1 cellular context compared by ENCODE assay signal in genomic region chr1:23422313-23422877, GRCh38.
TF ChIP-seq lines count a peak whose summit lies in the region.

No MANE protein-coding gene starts in this region.

TF ChIP-seq in WTC11, 78 proteins besides CTCF, POLR2A, EP300 and RAD21:
- TF ChIP-seq ZNF512 (CRISPR knock-in tag; IDR thresholded peaks at IDR 0.05; ENCODE audit: borderline replicate concordance) (no peak), CBFB (CRISPR knock-in tag; IDR thresholded peaks at IDR 0.05; ENCODE audit: low read depth) (no peak), PREB (CRISPR knock-in tag; IDR thresholded peaks at IDR 0.05; ENCODE audit: borderline replicate concordance) (no peak), MXD4 (CRISPR knock-in tag; IDR thresholded peaks at IDR 0.05; ENCODE audit: borderline replicate concordance) (no peak), NFYB (CRISPR knock-in tag; conservative IDR thresholded peaks at IDR 0.05; ENCODE audit: low read depth) (no peak), FOXK1 (CRISPR knock-in tag; IDR thresholded peaks at IDR 0.05) (no peak), ZNF263 (CRISPR knock-in tag; IDR thresholded peaks at IDR 0.05; ENCODE audit: low read depth) (no peak), AFF4 (CRISPR knock-in tag; IDR thresholded peaks at IDR 0.05; ENCODE audit: borderline replicate concordance) (no peak), ZNF396 (CRISPR knock-in tag; IDR thresholded peaks at IDR 0.05; ENCODE audit: borderline replicate concordance) (no peak), ATF6 (CRISPR knock-in tag; IDR thresholded peaks at IDR 0.05) (no peak), ELF4 (CRISPR knock-in tag; IDR thresholded peaks at IDR 0.05; ENCODE audit: low read depth) (no peak)
